26 cellular contexts compared by ENCODE assay signal in genomic region chr2:123162400-123163016, GRCh38.
"Had no signal": no experiment of that assay in that cellular context is flagged by ENCODE, and none has a peak within 500 bp of the region (broad histone marks: within the 10 kb centered on the region; RNA-seq: fewer than 3 reads in every experiment).

No MANE protein-coding gene starts in this region.

- H3K27me3 ChIP-seq: colonic mucosa, dorsolateral prefrontal cortex, esophagus muscularis mucosa, esophagus squamous epithelium, foreskin keratinocyte, gastrocnemius medialis, gastroesophageal sphincter, heart left ventricle, heart right ventricle had no signal

- H3K27ac Mint-ChIP-seq: dendritic cell treated with granulocyte-macrophage colony-stimulating factor and Interleukin-4, amounts not matched to agents 40 ng/mL and 50 ng/mL, for 4 days; effector memory CD8-positive, alpha-beta T cell; endodermal cell had no signal

- H3K4me1 Mint-ChIP-seq: endodermal cell had no signal

- FAIRE-seq: endothelial cell of umbilical vein had no signal

- H3K4me3 Mint-ChIP-seq: dendritic cell treated with granulocyte-macrophage colony-stimulating factor and Interleukin-4, amounts not matched to agents 40 ng/mL and 50 ng/mL, for 4 days; effector memory CD8-positive, alpha-beta T cell; endodermal cell had no signal

- ATAC-seq: effector memory CD8-positive, alpha-beta T cell; esophagus mucosa; foreskin keratinocyte; gastrocnemius medialis; gastroesophageal sphincter; heart left ventricle; heart right ventricle had no signal

- H3K9me3 ChIP-seq: colonic mucosa, esophagus muscularis mucosa, esophagus squamous epithelium, gastrocnemius medialis, gastroesophageal sphincter had no signal

- H3K4me1 ChIP-seq: colonic mucosa, esophagus muscularis mucosa, esophagus squamous epithelium, foreskin keratinocyte, gastrocnemius medialis, gastroesophageal sphincter, heart left ventricle, heart right ventricle had no signal

- H3K27ac ChIP-seq: colonic mucosa, coronary artery, dorsolateral prefrontal cortex, epithelial cell of prostate, esophagus muscularis mucosa, esophagus squamous epithelium, foreskin keratinocyte, gastrocnemius medialis, gastroesophageal sphincter, heart left ventricle, heart right ventricle had no signal

- DNase-seq: colonic mucosa; cortex of kidney; dermis blood vessel endothelial cell; dorsolateral prefrontal cortex; effector CD4-positive, alpha-beta T cell; effector CD8-positive, alpha-beta T cell; effector memory CD4-positive, alpha-beta T cell; effector memory CD8-positive, alpha-beta T cell; endodermal cell; erythroblast; esophagus squamous epithelium; foreskin fibroblast; foreskin keratinocyte; foreskin melanocyte; gastrocnemius medialis; glutamatergic neuron; head of caudate nucleus; heart left ventricle; heart right ventricle had no signal

- H3K36me3 ChIP-seq: colonic mucosa, esophagus muscularis mucosa, esophagus squamous epithelium, gastrocnemius medialis, gastroesophageal sphincter, heart left ventricle, heart right ventricle had no signal

- H3K4me3 ChIP-seq: colonic mucosa, coronary artery, dorsolateral prefrontal cortex, esophagus muscularis mucosa, esophagus squamous epithelium, gastrocnemius medialis, gastroesophageal sphincter, heart left ventricle, heart right ventricle had no signal

- H3K27me3 Mint-ChIP-seq: dendritic cell treated with granulocyte-macrophage colony-stimulating factor and Interleukin-4, amounts not matched to agents 40 ng/mL and 50 ng/mL, for 4 days; effector memory CD8-positive, alpha-beta T cell had no signal
